ENCODE assay signal across 12 cellular contexts in the genomic region with DNA sequence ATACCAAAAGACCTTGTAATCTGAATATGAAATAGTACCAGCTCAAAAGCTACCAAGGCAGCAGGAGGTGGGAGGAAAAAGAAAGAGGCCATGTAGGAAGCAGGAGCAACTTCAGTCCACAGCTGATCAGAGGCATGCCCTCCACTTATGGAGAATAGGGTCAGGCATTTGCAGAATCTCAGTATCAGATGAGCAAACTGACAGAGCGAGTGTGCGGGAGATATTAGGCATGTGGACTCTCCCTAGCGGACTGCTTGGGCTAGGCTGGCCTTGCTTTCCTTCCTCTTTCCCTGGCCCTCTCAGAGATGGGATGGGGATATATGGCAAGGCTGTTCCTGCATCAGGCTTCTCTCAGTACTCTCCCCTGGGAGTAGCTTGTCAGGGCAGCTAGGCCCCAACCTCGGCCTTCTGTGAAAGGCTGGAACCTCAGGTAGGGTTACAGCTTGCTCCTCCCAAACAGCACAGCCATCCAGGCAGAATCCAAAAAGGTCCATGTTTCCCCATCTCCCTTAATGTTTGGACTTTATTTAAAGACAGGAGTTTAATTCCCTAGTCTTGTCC. TPM values are rescaled to one million over a fixed set of nuclear protein-coding genes. Genes with fewer than 3 reads are reported as not detected.
DNase-seq lines count a peak whose midpoint lies in the region; ATAC-seq and TF ChIP-seq lines count a peak whose summit lies in the region.
"Had no signal": no experiment of that assay in that cellular context is flagged by ENCODE, and none has a peak within 500 bp of the region (broad histone marks: within the 10 kb centered on the region; RNA-seq: fewer than 3 reads in every experiment).

No MANE protein-coding gene starts in this region.

- POLR2A ChIA-PET in activated CD4-positive, alpha-beta T cell treated with anti-CD3 and anti-CD28 coated beads for 36 hours (lab: Charles Lee): interaction anchor here (0.5 to 1.1 kb wide), 3 partner anchors 25 to 79 kb away, joined by 3 to 5 read pairs (median 3); no protein-coding TSS in a partner anchor

- ATAC-seq in activated CD4-positive, alpha-beta T cell treated with anti-CD3 and anti-CD28 coated beads for 36 hours: no peak
- ATAC-seq in HG03108 (IDR thresholded peaks at IDR 0.05; ENCODE audit: unreplicated experiment): no peak

- H3K9me3 Mint-ChIP-seq in activated CD4-positive, alpha-beta T cell treated with anti-CD3 and anti-CD28 coated beads for 36 hours (ENCODE audit: low read depth): no peaks in the 10 kb centered on the region

- H3K27me3 Mint-ChIP-seq in activated CD4-positive, alpha-beta T cell treated with anti-CD3 and anti-CD28 coated beads for 36 hours: no peaks in the 10 kb centered on the region

- TF ChIP-seq CTCF in esophagus squamous epithelium (IDR thresholded peaks at IDR 0.05) (no peak), spleen (IDR thresholded peaks at IDR 0.05 in 8 of 11, conservative IDR thresholded peaks at IDR 0.05 in 3 of 11) (peak in 1 of 11 experiments; percentile 20), testis (IDR thresholded peaks at IDR 0.05) (no peak)

- H3K27ac ChIP-seq in esophagus squamous epithelium (peak overlapping the region in 3 of 4 donors; percentile 52 to 86 (median 83)), spleen (peak overlapping the region; percentile 79 to 93 (median 89)), testis (no peak overlapping the region)
- H3K27ac ChIP-seq: VCaP had no signal

- H3K27me3 ChIP-seq in esophagus squamous epithelium (peaks cover 0 to 28% (median 0%) of the 10 kb centered on the region in 4 donors), spleen (replicated peaks in 1 of 7) (no peaks in the 10 kb centered on the region), testis (no peaks in the 10 kb centered on the region)

- CTCF ChIA-PET in activated CD4-positive, alpha-beta T cell treated with anti-CD3 and anti-CD28 coated beads for 36 hours (lab: Charles Lee): interaction anchor here (0.7 to 1.7 kb wide), 5 partner anchors 15 to 378 kb away, joined by 3 to 8 read pairs (median 4); no protein-coding TSS in a partner anchor

- TF ChIP-seq POLR2A in esophagus squamous epithelium (IDR thresholded peaks at IDR 0.05): no peak
- no peak for TF ChIP-seq POLR2A in spleen (IDR thresholded peaks at IDR 0.05)
- TF ChIP-seq POLR2A in testis (IDR thresholded peaks at IDR 0.05): no peak

- H3K9me3 ChIP-seq in esophagus squamous epithelium: no peaks in the 10 kb centered on the region
- H3K9me3 ChIP-seq in spleen: no peaks in the 10 kb centered on the region
- H3K9me3 ChIP-seq in testis: no peaks in the 10 kb centered on the region

- no peak for DNase-seq in activated CD4-positive, alpha-beta T cell treated with anti-CD3 and anti-CD28 coated beads for 36 hours
- DNase-seq in activated CD4-positive, alpha-beta T cell treated with anti-CD3 and anti-CD28 coated beads for 1 hour: no peak
- no peak for DNase-seq in esophagus squamous epithelium (lab: John Stamatoyannopoulos, UW)
- peak; percentile 73 for DNase-seq in spleen
- DNase-seq in NK-92 (lab: John Stamatoyannopoulos, UW; ENCODE audit: unreplicated experiment): no peak
- DNase-seq in testis: no peak
- DNase-seq: NCI-H2227 treated with DMSO at 0.1 percent for 48 hours; SHP77 treated with DMSO at 0.1 percent for 48 hours; stimulated activated CD4-positive, alpha-beta T cell treated with anti-CD3 and anti-CD28 coated beads, Interleukin-4, amount 100 ng/mL, for 24 hours had no signal

- peaks cover 86% of the 10 kb centered on the region for H3K4me1 Mint-ChIP-seq in activated CD4-positive, alpha-beta T cell treated with anti-CD3 and anti-CD28 coated beads for 36 hours

- H3K36me3 ChIP-seq in esophagus squamous epithelium (no peaks in the 10 kb centered on the region), spleen (no peaks in the 10 kb centered on the region), testis (ENCODE audit: low read depth, missing control alignments) (no peaks in the 10 kb centered on the region)

- H3K4me3 ChIP-seq in esophagus squamous epithelium (no peak overlapping the region), spleen (no peak overlapping the region), testis (no peak overlapping the region)

- no peak overlapping the region for H3K4me3 Mint-ChIP-seq in activated CD4-positive, alpha-beta T cell treated with anti-CD3 and anti-CD28 coated beads for 36 hours

- H3K27ac Mint-ChIP-seq in activated CD4-positive, alpha-beta T cell treated with anti-CD3 and anti-CD28 coated beads for 36 hours: peak overlapping the region; percentile 94

- WGBS in esophagus squamous epithelium, 2 donors: 74 to 89% methylated on average over 4 of the region's 4 CpGs
- WGBS in spleen, 5 donors: 52 to 68% (median 58%) methylated on average over 4 of the region's 4 CpGs
- WGBS in testis, 2 donors: 86 to 88% methylated on average over 4 of the region's 4 CpGs

- peaks cover 0 to 53% (median 13%) of the 10 kb centered on the region in 3 donors for H3K4me1 ChIP-seq in esophagus squamous epithelium
- peaks cover 38 to 100% (median 78%) of the 10 kb centered on the region in 6 donors for H3K4me1 ChIP-seq in spleen
- H3K4me1 ChIP-seq in testis: peaks cover 4% of the 10 kb centered on the region

- intact Hi-C loops in activated CD4-positive, alpha-beta T cell treated with anti-CD3 and anti-CD28 coated beads for 36 hours (cut with DNase I, micrococcal nuclease): loop anchor here (2.0 kb wide), 3 partner anchors 74 to 80 kb away; no protein-coding TSS in a partner anchor
- intact Hi-C loops in esophagus squamous epithelium (cut with DNase I): no loop called here
- intact Hi-C loops in spleen (cut with DNase I; ENCODE audit: low total_unique reads): loop anchor here (10.0 kb wide), 1 partner anchor 74 kb away; no protein-coding TSS in a partner anchor
- intact Hi-C loops in testis (cut with DNase I; ENCODE audit: low total_unique reads): no loop called here

- H3K36me3 Mint-ChIP-seq in activated CD4-positive, alpha-beta T cell treated with anti-CD3 and anti-CD28 coated beads for 36 hours (ENCODE audit: low read depth): no peaks in the 10 kb centered on the region

TF ChIP-seq in PFSK-1, 5 proteins besides CTCF, POLR2A, EP300 and RAD21:
- TF ChIP-seq TAF1 (IDR thresholded peaks at IDR 0.05; ENCODE audit: borderline replicate concordance, insufficient read depth, low read length) (no peak), FOXP2 (optimal IDR thresholded peaks at IDR 0.05; ENCODE audit: borderline replicate concordance, extremely low read depth, extremely low read length, insufficient read depth) (peak; percentile 42), POLR2AphosphoS5 (IDR thresholded peaks at IDR 0.05; ENCODE audit: low read depth, low read length) (no peak; the same call in 1 of the 2 replicates), SIN3A (IDR thresholded peaks at IDR 0.05; ENCODE audit: borderline replicate concordance, insufficient read depth, low read length) (peak; percentile 53; the same call in 1 of the 2 replicates)
- TF ChIP-seq, protein P1, sequence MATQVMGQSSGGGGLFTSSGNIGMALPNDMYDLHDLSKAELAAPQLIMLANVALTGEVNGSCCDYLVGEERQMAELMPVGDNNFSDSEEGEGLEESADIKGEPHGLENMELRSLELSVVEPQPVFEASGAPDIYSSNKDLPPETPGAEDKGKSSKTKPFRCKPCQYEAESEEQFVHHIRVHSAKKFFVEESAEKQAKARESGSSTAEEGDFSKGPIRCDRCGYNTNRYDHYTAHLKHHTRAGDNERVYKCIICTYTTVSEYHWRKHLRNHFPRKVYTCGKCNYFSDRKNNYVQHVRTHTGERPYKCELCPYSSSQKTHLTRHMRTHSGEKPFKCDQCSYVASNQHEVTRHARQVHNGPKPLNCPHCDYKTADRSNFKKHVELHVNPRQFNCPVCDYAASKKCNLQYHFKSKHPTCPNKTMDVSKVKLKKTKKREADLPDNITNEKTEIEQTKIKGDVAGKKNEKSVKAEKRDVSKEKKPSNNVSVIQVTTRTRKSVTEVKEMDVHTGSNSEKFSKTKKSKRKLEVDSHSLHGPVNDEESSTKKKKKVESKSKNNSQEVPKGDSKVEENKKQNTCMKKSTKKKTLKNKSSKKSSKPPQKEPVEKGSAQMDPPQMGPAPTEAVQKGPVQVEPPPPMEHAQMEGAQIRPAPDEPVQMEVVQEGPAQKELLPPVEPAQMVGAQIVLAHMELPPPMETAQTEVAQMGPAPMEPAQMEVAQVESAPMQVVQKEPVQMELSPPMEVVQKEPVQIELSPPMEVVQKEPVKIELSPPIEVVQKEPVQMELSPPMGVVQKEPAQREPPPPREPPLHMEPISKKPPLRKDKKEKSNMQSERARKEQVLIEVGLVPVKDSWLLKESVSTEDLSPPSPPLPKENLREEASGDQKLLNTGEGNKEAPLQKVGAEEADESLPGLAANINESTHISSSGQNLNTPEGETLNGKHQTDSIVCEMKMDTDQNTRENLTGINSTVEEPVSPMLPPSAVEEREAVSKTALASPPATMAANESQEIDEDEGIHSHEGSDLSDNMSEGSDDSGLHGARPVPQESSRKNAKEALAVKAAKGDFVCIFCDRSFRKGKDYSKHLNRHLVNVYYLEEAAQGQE (IDR thresholded peaks at IDR 0.05; ENCODE audit: insufficient read depth in 1 of 2, low read depth in 2 of 2, low read length in 2 of 2): no peak

RNA-seq across cellular contexts. Expression of a gene that starts 37.0 kb away (rescaled TPM):
- total RNA-seq in activated CD4-positive, alpha-beta T cell treated with anti-CD3 and anti-CD28 coated beads for 36 hours: 100 to 1,000 TPM; 410 to 449 TPM
- polyA plus RNA-seq in PFSK-1 (2012; ENCODE audit: insufficient read length, low read depth): 268 TPM
- total RNA-seq in esophagus squamous epithelium: 10 to 100 TPM in 3 of 4 donors, 1 to 10 TPM in 1; 3.4 to 37.0 (median 16.4) TPM
- 100 to 1,000 TPM; 328 to 455 (median 371) TPM for total RNA-seq in spleen
- 10 to 100 TPM; 58.1 to 95.2 (median 90.3) TPM for polyA plus RNA-seq in spleen
- 10 to 100 TPM; 15.1 to 15.3 TPM for total RNA-seq in testis
- polyA plus RNA-seq in testis (ENCODE audit: insufficient read depth, low read depth, low replicate concordance): 21.1 TPM

Comparison
In these comparisons a context has a peak if more than half of its experiments do, and no peak if none do; other contexts are left out.
1. H3K27ac ChIP-seq: peak in esophagus squamous epithelium (3 of 4) and spleen (8 of 8); none in testis (0 of 2).
2. RNA of a gene that starts 37.0 kb away (total RNA-seq): 410 to 449 TPM in activated CD4-positive, alpha-beta T cell treated with anti-CD3 and anti-CD28 coated beads for 36 hours and 328 to 455 TPM in spleen; 3.4 to 37.0 TPM in esophagus squamous epithelium and 15.1 to 15.3 TPM in testis; every median in the first group is over 4 times any median in the second.
3. intact Hi-C loops: an anchor here in activated CD4-positive, alpha-beta T cell treated with anti-CD3 and anti-CD28 coated beads for 36 hours (2.0 kb wide) and spleen (10.0 kb wide); none called in esophagus squamous epithelium and testis.